Comparison of ENCODE assay signal across 15 cellular contexts in the genomic region with DNA sequence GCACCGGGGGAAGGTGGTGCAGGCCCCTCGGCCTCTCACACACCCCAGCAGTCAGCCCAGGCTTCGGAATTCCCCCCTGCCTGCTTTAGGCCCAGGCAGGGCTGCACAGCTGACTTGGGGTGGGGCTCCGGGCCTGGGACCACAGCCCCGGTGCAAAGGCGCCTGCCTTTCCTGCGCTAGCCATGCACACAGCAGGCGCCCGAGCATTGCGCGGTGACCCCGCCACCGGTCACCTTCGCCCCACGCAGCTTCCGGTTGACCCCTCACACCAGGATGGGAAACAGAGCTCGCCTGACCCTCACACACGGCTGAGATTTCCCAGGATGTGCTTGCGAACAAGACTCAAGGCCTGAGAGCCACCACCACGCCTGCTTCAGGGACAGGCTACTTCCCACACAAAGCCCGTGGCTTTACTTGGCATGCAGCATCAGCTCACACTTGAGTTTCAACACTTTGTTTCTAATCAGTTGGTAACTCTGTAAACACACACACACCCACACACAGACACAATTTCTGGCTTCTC. TPM values are rescaled to one million over a fixed set of nuclear protein-coding genes. Genes with fewer than 3 reads are reported as not detected.
A peak's percentile ranks its signal among the peaks of the same experiment; 100 is the strongest.
DNase-seq lines count a peak whose midpoint lies in the region; ATAC-seq, FAIRE-seq and TF ChIP-seq lines count a peak whose summit lies in the region.
"Had no signal": no experiment of that assay in that cellular context is flagged by ENCODE, and none has a peak within 500 bp of the region (broad histone marks: within the 10 kb centered on the region; RNA-seq: fewer than 3 reads in every experiment).

No MANE protein-coding gene starts in this region.

- POLR2A ChIA-PET in T-cell (lab: Charles Lee) = no interaction called here

- peak; percentile 31 for DNase-seq in activated CD8-positive, alpha-beta memory T cell treated with anti-CD3 and anti-CD28 coated beads, Interleukin-2, amount 10 ng/mL, durations not matched to agents 7 days and 5 days
- no peak for DNase-seq in activated CD8-positive, alpha-beta memory T cell treated with anti-CD3 and anti-CD28 coated beads for 24 hours
- peak; percentile 22 for DNase-seq in bronchial epithelial cell (ENCODE audit: low read depth)
- DNase-seq in left lung = peak in 1 of 2 donors; percentile 40
- peak; percentile 43 for DNase-seq in superior temporal gyrus (ENCODE audit: extremely low spot score)
- no peak for DNase-seq in T-cell
- no peak for DNase-seq in glomerular visceral epithelial cell (ENCODE audit: extremely low spot score)
- DNase-seq in type B pancreatic cell (ENCODE audit: extremely low spot score, unreplicated experiment) = no peak
- DNase-seq: activated effector memory CD4-positive, alpha-beta T cell treated with Interleukin-2 at 50 U/mL for 16 hours; NCI-H1105 treated with DMSO at 0.1 percent for 48 hours; NCI-H446; small intestine had no signal

- intact Hi-C loops in left lung (cut with DNase I) = no loop called here

- H3K27me3 ChIP-seq in bronchial epithelial cell (ENCODE audit: control insufficient read depth, insufficient read depth, low read length) (no peaks in the 10 kb centered on the region), left lung (no peaks in the 10 kb centered on the region)

- H3K9me3 Mint-ChIP-seq in activated CD8-positive, alpha-beta memory T cell treated with anti-CD3 and anti-CD28 coated beads, Interleukin-2, amount 10 ng/mL, durations not matched to agents 7 days and 5 days (ENCODE audit: low read depth) = peaks cover 3% of the 10 kb centered on the region
- H3K9me3 Mint-ChIP-seq in T-cell (no peaks in the 10 kb centered on the region), type B pancreatic cell (peaks cover 4% of the 10 kb centered on the region)

- no peak for ATAC-seq in activated CD8-positive, alpha-beta memory T cell treated with anti-CD3 and anti-CD28 coated beads, Interleukin-2, amount 10 ng/mL, durations not matched to agents 7 days and 5 days
- peak; percentile 57 for ATAC-seq in left lung
- no peak for ATAC-seq in T-cell (replicated peaks in 1 of 4)
- ATAC-seq: SK-N-SH treated with all-trans-retinoic acid at 6 μM for 48 hours had no signal

- no peak overlapping the region for H3K27ac ChIP-seq in left lung

- no peak for TF ChIP-seq CTCF in bronchial epithelial cell (IDR thresholded peaks at IDR 0.05; ENCODE audit: insufficient read depth, low read length, severe bottlenecking)
- TF ChIP-seq CTCF in left lung (IDR thresholded peaks at IDR 0.05) = no peak
- TF ChIP-seq CTCF in type B pancreatic cell (conservative IDR thresholded peaks at IDR 0.05) = no peak

- peak overlapping the region; percentile 18 for H3K27ac Mint-ChIP-seq in activated CD8-positive, alpha-beta memory T cell treated with anti-CD3 and anti-CD28 coated beads, Interleukin-2, amount 10 ng/mL, durations not matched to agents 7 days and 5 days
- H3K27ac Mint-ChIP-seq in T-cell (no peak overlapping the region), type B pancreatic cell (no peak overlapping the region)

- FAIRE-seq in bronchial epithelial cell (lab: Jason Lieb, UNC) = no peak
- FAIRE-seq: small intestine had no signal

- H3K4me3 Mint-ChIP-seq in activated CD8-positive, alpha-beta memory T cell treated with anti-CD3 and anti-CD28 coated beads, Interleukin-2, amount 10 ng/mL, durations not matched to agents 7 days and 5 days = no peak overlapping the region
- H3K4me3 Mint-ChIP-seq in T-cell (no peak overlapping the region), type B pancreatic cell (no peak overlapping the region)
- H3K4me3 Mint-ChIP-seq: brain, neural crest cell had no signal

- H3K4me1 Mint-ChIP-seq in activated CD8-positive, alpha-beta memory T cell treated with anti-CD3 and anti-CD28 coated beads, Interleukin-2, amount 10 ng/mL, durations not matched to agents 7 days and 5 days = peaks cover 14% of the 10 kb centered on the region
- H3K4me1 Mint-ChIP-seq in T-cell (peaks cover 2 to 7% (median 3%) of the 10 kb centered on the region in 3 donors), type B pancreatic cell (ENCODE audit: unreplicated experiment) (no peaks in the 10 kb centered on the region)
- H3K4me1 Mint-ChIP-seq: neural crest cell had no signal

- no peaks in the 10 kb centered on the region for H3K4me1 ChIP-seq in left lung

- no peaks in the 10 kb centered on the region for H3K27me3 Mint-ChIP-seq in activated CD8-positive, alpha-beta memory T cell treated with anti-CD3 and anti-CD28 coated beads, Interleukin-2, amount 10 ng/mL, durations not matched to agents 7 days and 5 days
- H3K27me3 Mint-ChIP-seq in T-cell (no peaks in the 10 kb centered on the region), type B pancreatic cell (no peaks in the 10 kb centered on the region)

- peaks cover 29% of the 10 kb centered on the region for H3K36me3 Mint-ChIP-seq in activated CD8-positive, alpha-beta memory T cell treated with anti-CD3 and anti-CD28 coated beads, Interleukin-2, amount 10 ng/mL, durations not matched to agents 7 days and 5 days
- peaks cover 29% of the 10 kb centered on the region for H3K36me3 Mint-ChIP-seq in T-cell
- peaks cover 37% of the 10 kb centered on the region for H3K36me3 Mint-ChIP-seq in type B pancreatic cell

- H3K36me3 ChIP-seq in bronchial epithelial cell (ENCODE audit: control insufficient read depth, insufficient read depth, low read length) = peaks cover 4% of the 10 kb centered on the region
- H3K36me3 ChIP-seq in left lung = peaks cover 0 to 34% of the 10 kb centered on the region in 2 donors

- no peak overlapping the region for H3K4me3 ChIP-seq in bronchial epithelial cell (ENCODE audit: low read depth, low read length)
- H3K4me3 ChIP-seq in left lung = no peak overlapping the region

- CTCF ChIA-PET in activated CD8-positive, alpha-beta memory T cell treated with anti-CD3 and anti-CD28 coated beads, Interleukin-2, amount 10 ng/mL, durations not matched to agents 7 days and 5 days (lab: Charles Lee) = no interaction called here
- CTCF ChIA-PET in T-cell (lab: Charles Lee) = no interaction called here

- H3K9me3 ChIP-seq in left lung = peaks cover 0 to 30% of the 10 kb centered on the region in 2 donors

RNA-seq across cellular contexts. Expression of gene SLC66A2, which starts 46.0 kb away (rescaled TPM):
- total RNA-seq in activated CD8-positive, alpha-beta memory T cell treated with anti-CD3 and anti-CD28 coated beads, Interleukin-2, amount 10 ng/mL, durations not matched to agents 7 days and 5 days = 10 to 100 TPM; 23.4 TPM
- total RNA-seq in bronchial epithelial cell = 60.6 and 69.4 TPM in 2 replicates
- 10 to 100 TPM; 44.8 to 69.8 TPM for total RNA-seq in left lung
- total RNA-seq in T-cell = 10 to 100 TPM; 28.4 to 66.5 (median 37.6) TPM
- 39.3 and 39.7 TPM in 2 replicates for total RNA-seq in type B pancreatic cell (ENCODE audit: low replicate concordance)

RNA-seq across cellular contexts. Expression of gene HSBP1L1, which starts 59.0 kb away (rescaled TPM):
- 1 to 10 TPM; 1.1 to 5.0 TPM for total RNA-seq in activated CD8-positive, alpha-beta memory T cell treated with anti-CD3 and anti-CD28 coated beads, Interleukin-2, amount 10 ng/mL, durations not matched to agents 7 days and 5 days
- total RNA-seq in bronchial epithelial cell (28.2 and 28.4 TPM in 2 replicates), left lung (10 to 100 TPM; 23.1 to 38.5 TPM), T-cell (10 to 100 TPM; 17.3 to 26.6 (median 20.6) TPM), type B pancreatic cell (ENCODE audit: low replicate concordance) (9.9 and 25.0 TPM in 2 replicates)

Comparison
In these comparisons a context has a peak if more than half of its experiments do, and no peak if none do; other contexts are left out.
1. DNase-seq: peak in activated CD8-positive, alpha-beta memory T cell treated with anti-CD3 and anti-CD28 coated beads, Interleukin-2, amount 10 ng/mL, durations not matched to agents 7 days and 5 days (single experiment), bronchial epithelial cell (single experiment) and superior temporal gyrus (single experiment); none in activated CD8-positive, alpha-beta memory T cell treated with anti-CD3 and anti-CD28 coated beads for 24 hours (single experiment), T-cell (0 of 34), glomerular visceral epithelial cell (single experiment) and type B pancreatic cell (single experiment).